Comparison of ENCODE assay signal across 3 cellular contexts in genomic region chr1:24287779-24288178, GRCh38. TPM values are rescaled to one million over a fixed set of nuclear protein-coding genes. Genes with fewer than 3 reads are reported as not detected.
"Had no signal": no experiment of that assay in that cellular context is flagged by ENCODE, and none has a peak within 500 bp of the region (broad histone marks: within the 10 kb centered on the region; RNA-seq: fewer than 3 reads in every experiment).

No MANE protein-coding gene starts in this region.

RNA-seq across cellular contexts. Expression of gene GRHL3, which starts 31.4 kb away (rescaled TPM):
- total RNA-seq: GM23248, H4, HFFc6 had no signal
- polyA plus RNA-seq: GM23248 had no signal
